Comparison of ENCODE assay signal across 1 cellular context in genomic region chr7:43977525-43977924, GRCh38.
TF ChIP-seq lines count a peak whose summit lies in the region.

No MANE protein-coding gene starts in this region.

TF ChIP-seq in HEK293, 187 proteins besides CTCF, POLR2A, EP300 and RAD21 (continued from another document):
- no peak for TF ChIP-seq ZNF280C (tag by site-specific recombination; IDR thresholded peaks at IDR 0.05)
- no peak for TF ChIP-seq ZNF555 (tag by site-specific recombination; conservative IDR thresholded peaks at IDR 0.05)
